8 cellular contexts compared by ENCODE assay signal in genomic region chr6:28606424-28607391, GRCh38.
A peak's percentile ranks its signal among the peaks of the same experiment; 100 is the strongest.
DNase-seq lines count a peak whose midpoint lies in the region; ATAC-seq and TF ChIP-seq lines count a peak whose summit lies in the region.

No MANE protein-coding gene starts in this region.

- H3K27ac Mint-ChIP-seq in activated naive CD8-positive, alpha-beta T cell: peak overlapping the region; percentile 83
- H3K27ac Mint-ChIP-seq in CD14-positive monocyte: no peak overlapping the region

- peak overlapping the region; percentile 48 for H3K4me2 ChIP-seq in DND-41 (ENCODE audit: insufficient read depth, low read length)

- DNase-seq in DND-41: peak; percentile 60
- DNase-seq in NCI-H748 (lab: John Stamatoyannopoulos, UW; ENCODE audit: unreplicated experiment): peak; percentile 95
- DNase-seq in stimulated activated CD8-positive, alpha-beta memory T cell treated with anti-CD3 and anti-CD28 coated beads, Interleukin-4, amount 100 ng/mL, for 48 hours: peak; percentile 70
- DNase-seq in CD14-positive monocyte (ENCODE audit: low spot score): no peak

- peak; percentile 90 for ATAC-seq in DND-41 (ENCODE audit: insufficient read depth, low read depth)
- ATAC-seq in HG02798 (IDR thresholded peaks at IDR 0.05; ENCODE audit: poor library complexity, unreplicated experiment): peak; percentile 42
- ATAC-seq in HG02885 (IDR thresholded peaks at IDR 0.05; ENCODE audit: poor library complexity, unreplicated experiment): no peak

- intact Hi-C loops in CD14-positive monocyte (cut with micrococcal nuclease): no loop called here

- H3K9me3 ChIP-seq in DND-41 (ENCODE audit: insufficient read depth, low read length, severe bottlenecking): no peaks in the 10 kb centered on the region
- no peaks in the 10 kb centered on the region for H3K9me3 ChIP-seq in iPS-15b (ENCODE audit: control insufficient read depth, insufficient read depth, low read length)

- H3K4me1 ChIP-seq in DND-41 (ENCODE audit: insufficient read depth, low read length) (peaks cover 16% of the 10 kb centered on the region), iPS-15b (ENCODE audit: control insufficient read depth, insufficient read depth, low read length) (no peaks in the 10 kb centered on the region)

- H3K4me1 Mint-ChIP-seq in activated naive CD8-positive, alpha-beta T cell (ENCODE audit: low read depth): peaks cover 10% of the 10 kb centered on the region
- H3K4me1 Mint-ChIP-seq in CD14-positive monocyte: no peaks in the 10 kb centered on the region

- no peaks in the 10 kb centered on the region for H4K20me1 ChIP-seq in DND-41 (ENCODE audit: insufficient read depth, low read length)

- H3K27me3 ChIP-seq in DND-41 (ENCODE audit: insufficient read depth, low read length, poor library complexity): peaks cover 9% of the 10 kb centered on the region
- H3K27me3 ChIP-seq in iPS-15b (ENCODE audit: control insufficient read depth, insufficient read depth, low read length): no peaks in the 10 kb centered on the region

- H3K36me3 Mint-ChIP-seq in activated naive CD8-positive, alpha-beta T cell: no peaks in the 10 kb centered on the region
- H3K36me3 Mint-ChIP-seq in CD14-positive monocyte: no peaks in the 10 kb centered on the region

- H3K4me3 ChIP-seq in DND-41 (ENCODE audit: low read depth in 1 of 2, low read length in 2 of 2): peak overlapping the region in 1 of 2 experiments; percentile 38; a peak in 2 of 4 replicates
- peak overlapping the region; percentile 74 for H3K4me3 ChIP-seq in iPS-15b (ENCODE audit: low read depth, low read length)

- H3K27ac ChIP-seq in DND-41 (ENCODE audit: low read length): no peak overlapping the region

- H3K9ac ChIP-seq in DND-41 (ENCODE audit: low read depth, low read length) (no peak overlapping the region), iPS-15b (ENCODE audit: low read depth, low read length) (peak overlapping the region; percentile 70)

- peaks cover 32% of the 10 kb centered on the region for H3K27me3 Mint-ChIP-seq in activated naive CD8-positive, alpha-beta T cell
- peaks cover 32 to 38% (median 32%) of the 10 kb centered on the region in 3 donors for H3K27me3 Mint-ChIP-seq in CD14-positive monocyte (ENCODE audit: low read depth in 3 of 3)

- peak overlapping the region; percentile 81 for H3K4me3 Mint-ChIP-seq in activated naive CD8-positive, alpha-beta T cell
- peak overlapping the region in 1 of 2 donors; percentile 60 for H3K4me3 Mint-ChIP-seq in CD14-positive monocyte

- no peaks in the 10 kb centered on the region for H3K79me2 ChIP-seq in DND-41 (ENCODE audit: insufficient read depth, low read length)

- TF ChIP-seq CTCF in DND-41 (IDR thresholded peaks at IDR 0.05; ENCODE audit: borderline replicate concordance, extremely low read depth, low read length, poor library complexity, severe bottlenecking) (peak; percentile 37), CD14-positive monocyte (IDR thresholded peaks at IDR 0.05) (no peak)

- peak overlapping the region; percentile 51 for H2AFZ ChIP-seq in DND-41 (ENCODE audit: low read depth, low read length)

- no peaks in the 10 kb centered on the region for H3K9me3 Mint-ChIP-seq in activated naive CD8-positive, alpha-beta T cell (ENCODE audit: low read depth)
- peaks cover 0 to 14% (median 5%) of the 10 kb centered on the region in 7 donors for H3K9me3 Mint-ChIP-seq in CD14-positive monocyte

- no peaks in the 10 kb centered on the region for H3K36me3 ChIP-seq in DND-41 (ENCODE audit: insufficient read depth, low read length)
- H3K36me3 ChIP-seq in iPS-15b (ENCODE audit: control insufficient read depth, insufficient read depth, low read length): no peaks in the 10 kb centered on the region
